In genomic region chr3:38587548-38588131, GRCh38 we compare ENCODE assay signal across 21 cellular contexts.
DNase-seq lines count a peak whose midpoint lies in the region; ATAC-seq and TF ChIP-seq lines count a peak whose summit lies in the region.
"Had no signal": no experiment of that assay in that cellular context is flagged by ENCODE, and none has a peak within 500 bp of the region (broad histone marks: within the 10 kb centered on the region; RNA-seq: fewer than 3 reads in every experiment).

No MANE protein-coding gene starts in this region.

- H3K4me3 Mint-ChIP-seq in activated CD4-positive, alpha-beta T cell treated with anti-CD3 and anti-CD28 coated beads, Interleukin-2, amount 10 ng/mL, durations not matched to agents 7 days and 5 days = no peak overlapping the region
- H3K4me3 Mint-ChIP-seq in activated B cell treated with CpG ODN at 0.5 μM for 24 hours = no peak overlapping the region
- H3K4me3 Mint-ChIP-seq: HFFc6 had no signal

- WGBS in thyroid gland, 2 donors = 76 to 83% methylated on average over 6 to 7 of the region's 7 CpGs

- no peaks in the 10 kb centered on the region for H3K9me3 Mint-ChIP-seq in activated CD4-positive, alpha-beta T cell treated with anti-CD3 and anti-CD28 coated beads, Interleukin-2, amount 10 ng/mL, durations not matched to agents 7 days and 5 days
- no peaks in the 10 kb centered on the region for H3K9me3 Mint-ChIP-seq in activated B cell treated with CpG ODN at 0.5 μM for 24 hours
- H3K9me3 Mint-ChIP-seq: activated naive CD4-positive, alpha-beta T cell treated with anti-CD3 and anti-CD28 coated beads, Interleukin-2, amount 50 U/mL, for 72 hours; HFFc6 had no signal

- ATAC-seq in activated B cell treated with CpG ODN at 0.5 μM for 24 hours (ENCODE audit: low read depth) (no peak), lower lobe of right lung (no peak), HG02884 (IDR thresholded peaks at IDR 0.05; ENCODE audit: unreplicated experiment) (no peak)
- ATAC-seq: activated CD4-positive, CD25-positive, alpha-beta regulatory T cell treated with anti-CD3 and anti-CD28 coated beads, Interleukin-2, amount 50 U/mL, for 24 hours; activated naive CD4-positive, alpha-beta T cell treated with anti-CD3 and anti-CD28 coated beads, Interleukin-2, amount 50 U/mL, for 72 hours; body of pancreas; GM12878; pancreas; PC-3 had no signal

- H3K4me3 ChIP-seq in lower lobe of right lung (no peak overlapping the region), thyroid gland (replicated peaks in 1 of 3) (no peak overlapping the region)
- H3K4me3 ChIP-seq: BLaER1, body of pancreas, GM12878, pancreas had no signal

- TF ChIP-seq POLR2A in thyroid gland (IDR thresholded peaks at IDR 0.05) = no peak

- H3K36me3 Mint-ChIP-seq in activated CD4-positive, alpha-beta T cell treated with anti-CD3 and anti-CD28 coated beads, Interleukin-2, amount 10 ng/mL, durations not matched to agents 7 days and 5 days (ENCODE audit: low read depth) = no peaks in the 10 kb centered on the region
- H3K36me3 Mint-ChIP-seq in activated B cell treated with CpG ODN at 0.5 μM for 24 hours (ENCODE audit: low read depth) = no peaks in the 10 kb centered on the region
- H3K36me3 Mint-ChIP-seq: activated naive CD4-positive, alpha-beta T cell treated with anti-CD3 and anti-CD28 coated beads, Interleukin-2, amount 50 U/mL, for 72 hours had no signal

- H3K27me3 ChIP-seq in lower lobe of right lung (ENCODE audit: low read depth) = no peaks in the 10 kb centered on the region
- H3K27me3 ChIP-seq in thyroid gland = no peaks in the 10 kb centered on the region
- H3K27me3 ChIP-seq: BLaER1, body of pancreas, pancreas had no signal

- peak; percentile 2 for DNase-seq in activated CD4-positive, alpha-beta T cell treated with anti-CD3 and anti-CD28 coated beads, Interleukin-2, amount 10 ng/mL, durations not matched to agents 7 days and 5 days
- DNase-seq in activated CD4-positive, alpha-beta T cell treated with anti-CD3 and anti-CD28 coated beads, Interleukin-2, amount 50 U/mL, for 1 hour = no peak
- DNase-seq in activated B cell treated with CpG ODN at 0.5 μM for 24 hours (peak; percentile 6), lower lobe of right lung (peak; percentile 20), thyroid gland (peak; percentile 51 to 65), NCI-H1092 (lab: John Stamatoyannopoulos, UW) (no peak), NCI-H510A treated with DMSO at 0.1 percent for 48 hours (lab: John Stamatoyannopoulos, UW) (no peak)
- DNase-seq: foreskin melanocyte; HFFc6; NCI-H1092 treated with DMSO at 0.1 percent for 48 hours; NCI-H774; PC-3; stimulated activated CD4-positive, alpha-beta T cell treated with anti-CD3 and anti-CD28 coated beads, Interleukin-2, amount 100 ng/mL, for 48 hours had no signal

- no peak overlapping the region for H3K27ac Mint-ChIP-seq in activated CD4-positive, alpha-beta T cell treated with anti-CD3 and anti-CD28 coated beads, Interleukin-2, amount 10 ng/mL, durations not matched to agents 7 days and 5 days
- no peak overlapping the region for H3K27ac Mint-ChIP-seq in activated B cell treated with CpG ODN at 0.5 μM for 24 hours
- H3K27ac Mint-ChIP-seq: HFFc6 had no signal

- H3K27ac ChIP-seq in lower lobe of right lung (no peak overlapping the region), thyroid gland (no peak overlapping the region)
- H3K27ac ChIP-seq: BLaER1, body of pancreas, epithelial cell of prostate, pancreas had no signal

- CTCF ChIA-PET in activated CD4-positive, alpha-beta T cell treated with anti-CD3 and anti-CD28 coated beads, Interleukin-2, amount 10 ng/mL, durations not matched to agents 7 days and 5 days (lab: Charles Lee) = no interaction called here
- CTCF ChIA-PET in activated B cell treated with CpG ODN at 0.5 μM for 24 hours (lab: Charles Lee) = no interaction called here

- peaks cover 8% of the 10 kb centered on the region for H3K27me3 Mint-ChIP-seq in activated CD4-positive, alpha-beta T cell treated with anti-CD3 and anti-CD28 coated beads, Interleukin-2, amount 10 ng/mL, durations not matched to agents 7 days and 5 days
- peaks cover 8% of the 10 kb centered on the region for H3K27me3 Mint-ChIP-seq in activated B cell treated with CpG ODN at 0.5 μM for 24 hours

- H3K4me1 ChIP-seq in lower lobe of right lung (no peaks in the 10 kb centered on the region), thyroid gland (peaks cover 0 to 4% of the 10 kb centered on the region in 2 donors)
- H3K4me1 ChIP-seq: body of pancreas, pancreas had no signal

- H3K9me3 ChIP-seq in lower lobe of right lung (no peaks in the 10 kb centered on the region), thyroid gland (no peaks in the 10 kb centered on the region)
- H3K9me3 ChIP-seq: BLaER1, body of pancreas, pancreas had no signal

- POLR2A ChIA-PET in activated CD4-positive, alpha-beta T cell treated with anti-CD3 and anti-CD28 coated beads, Interleukin-2, amount 10 ng/mL, durations not matched to agents 7 days and 5 days (lab: Charles Lee) = no interaction called here
- POLR2A ChIA-PET in activated B cell treated with CpG ODN at 0.5 μM for 24 hours (lab: Charles Lee) = no interaction called here

- H3K4me1 Mint-ChIP-seq in activated CD4-positive, alpha-beta T cell treated with anti-CD3 and anti-CD28 coated beads, Interleukin-2, amount 10 ng/mL, durations not matched to agents 7 days and 5 days = no peaks in the 10 kb centered on the region
- H3K4me1 Mint-ChIP-seq in activated B cell treated with CpG ODN at 0.5 μM for 24 hours = no peaks in the 10 kb centered on the region

- TF ChIP-seq CTCF in activated B cell treated with CpG ODN at 0.5 μM for 24 hours (IDR thresholded peaks at IDR 0.05) (no peak), lower lobe of right lung (IDR thresholded peaks at IDR 0.05) (no peak), thyroid gland (IDR thresholded peaks at IDR 0.05) (no peak)

- intact Hi-C loops in activated B cell treated with CpG ODN at 0.5 μM for 24 hours (cut with micrococcal nuclease) = no loop called here
- intact Hi-C loops in lower lobe of right lung (cut with DNase I) = no loop called here
- intact Hi-C loops in thyroid gland (cut with DNase I) = no loop called here

- H3K36me3 ChIP-seq in lower lobe of right lung (no peaks in the 10 kb centered on the region), thyroid gland (no peaks in the 10 kb centered on the region)
- H3K36me3 ChIP-seq: BLaER1, pancreas had no signal

Comparison
In these comparisons a context has a peak if more than half of its experiments do, and no peak if none do; other contexts are left out.
1. DNase-seq: peak in activated CD4-positive, alpha-beta T cell treated with anti-CD3 and anti-CD28 coated beads, Interleukin-2, amount 10 ng/mL, durations not matched to agents 7 days and 5 days (single experiment), activated B cell treated with CpG ODN at 0.5 μM for 24 hours (single experiment), lower lobe of right lung (single experiment) and thyroid gland (2 of 2); none in activated CD4-positive, alpha-beta T cell treated with anti-CD3 and anti-CD28 coated beads, Interleukin-2, amount 50 U/mL, for 1 hour (single experiment), NCI-H1092 (single experiment) and NCI-H510A treated with DMSO at 0.1 percent for 48 hours (single experiment).